In the genomic region with DNA sequence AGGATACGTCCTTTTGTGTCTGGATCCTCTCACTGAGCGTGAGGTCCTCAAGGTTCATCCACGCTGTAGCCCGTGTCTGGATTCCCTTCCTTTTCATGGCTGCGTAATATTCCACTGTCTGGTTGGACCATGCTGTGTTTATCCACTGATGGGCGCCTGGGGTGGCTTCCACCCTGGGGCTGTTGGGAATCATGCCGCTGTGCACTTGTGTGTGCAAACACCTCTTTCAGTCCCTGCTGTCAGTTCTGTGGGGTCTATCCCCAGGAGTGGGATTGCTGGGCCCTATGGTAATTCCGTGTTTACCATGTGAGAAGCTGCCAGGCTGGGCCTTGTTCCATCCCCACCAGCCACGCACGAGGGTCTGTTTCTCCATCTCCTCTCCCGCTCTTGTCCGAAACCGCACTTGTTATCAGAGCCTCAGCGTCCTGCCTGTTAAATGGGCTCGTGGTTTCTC, we compare ENCODE assay signal across 1 cellular context.
TF ChIP-seq lines count a peak whose summit lies in the region.

No MANE protein-coding gene starts in this region.

TF ChIP-seq in GM12878, 131 proteins besides CTCF, POLR2A, EP300 and RAD21 (continued from another document):
- TF ChIP-seq IRF4 (IDR thresholded peaks at IDR 0.05; ENCODE audit: low read depth, low read length) (no peak), STAT1 (conservative IDR thresholded peaks at IDR 0.05) (no peak), HDAC6 (IDR thresholded peaks at IDR 0.05; ENCODE audit: unreplicated experiment) (no peak), SUZ12 (IDR thresholded peaks at IDR 0.05; ENCODE audit: unreplicated experiment) (no peak), ZNF207 (IDR thresholded peaks at IDR 0.05; ENCODE audit: borderline replicate concordance) (no peak), BMI1 (IDR thresholded peaks at IDR 0.05; ENCODE audit: borderline replicate concordance) (no peak), NR2C1 (IDR thresholded peaks at IDR 0.05) (no peak), POU2F2 (IDR thresholded peaks at IDR 0.05; ENCODE audit: borderline replicate concordance, low read depth, low read length) (no peak), EZH2 (IDR thresholded peaks at IDR 0.05; ENCODE audit: borderline replicate concordance, control insufficient read depth, low read depth, low read length) (no peak)
